In the genomic region with DNA sequence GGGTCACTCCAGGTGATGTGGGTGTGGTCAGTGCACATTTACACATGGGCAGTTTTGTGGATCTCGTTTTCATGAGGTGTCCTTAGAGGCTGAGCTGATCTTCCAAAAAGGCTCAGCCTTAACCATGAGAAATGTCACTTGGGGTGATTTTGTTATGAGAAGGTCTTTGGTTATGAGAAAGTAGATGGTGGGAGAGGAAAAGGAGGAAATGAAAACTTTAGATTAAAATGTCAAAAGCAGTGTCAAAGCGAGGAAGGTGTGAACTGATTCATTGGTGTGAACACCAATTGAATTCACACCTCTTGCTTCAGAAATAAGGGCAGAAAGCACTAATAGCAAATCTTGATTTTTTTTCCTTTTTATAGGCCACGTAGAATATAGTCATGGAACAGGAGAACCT, we compare ENCODE assay signal across 21 cellular contexts.
DNase-seq lines count a peak whose midpoint lies in the region; ATAC-seq, FAIRE-seq and TF ChIP-seq lines count a peak whose summit lies in the region.
"Had no signal": no experiment of that assay in that cellular context is flagged by ENCODE, and none has a peak within 500 bp of the region (broad histone marks: within the 10 kb centered on the region; RNA-seq: fewer than 3 reads in every experiment).

No MANE protein-coding gene starts in this region.

- no peak overlapping the region for H3K4me3 Mint-ChIP-seq in activated naive CD8-positive, alpha-beta T cell treated with anti-CD3 and anti-CD28 coated beads, Interleukin-2, amount 50 U/mL, for 24 hours
- H3K4me3 Mint-ChIP-seq in activated naive CD8-positive, alpha-beta T cell treated with anti-CD3 and anti-CD28 coated beads for 36 hours = no peak overlapping the region
- H3K4me3 Mint-ChIP-seq in stimulated activated memory B cell treated with anti-CD40 and anti-IgM and Interleukin-4, amounts not matched to agents 10 μg/mL and 1 μg/mL and 100 μg/mL, for 72 hours = no peak overlapping the region
- H3K4me3 Mint-ChIP-seq in mesothelial cell of epicardium = no peak overlapping the region
- H3K4me3 Mint-ChIP-seq: B cell; CD8-positive, alpha-beta T cell had no signal

- H3K27me3 Mint-ChIP-seq in activated naive CD8-positive, alpha-beta T cell treated with anti-CD3 and anti-CD28 coated beads, Interleukin-2, amount 50 U/mL, for 24 hours = no peaks in the 10 kb centered on the region
- no peaks in the 10 kb centered on the region for H3K27me3 Mint-ChIP-seq in activated naive CD8-positive, alpha-beta T cell treated with anti-CD3 and anti-CD28 coated beads for 36 hours
- peaks cover 23% of the 10 kb centered on the region for H3K27me3 Mint-ChIP-seq in stimulated activated memory B cell treated with anti-CD40 and anti-IgM and Interleukin-4, amounts not matched to agents 10 μg/mL and 1 μg/mL and 100 μg/mL, for 72 hours
- no peaks in the 10 kb centered on the region for H3K27me3 Mint-ChIP-seq in mesothelial cell of epicardium (ENCODE audit: low read depth)

- no peaks in the 10 kb centered on the region for H3K9me2 ChIP-seq in hepatocyte (replicated peaks; ENCODE audit: insufficient read depth)

- POLR2A ChIA-PET in GM12878 (lab: Charles Lee) = no interaction called here

- H2AFZ ChIP-seq in GM12878 (ENCODE audit: control insufficient read depth, low read depth, low read length) (no peak overlapping the region), hepatocyte (no peak overlapping the region)

- SMC1A ChIA-PET in GM12878 (lab: Charles Lee; ENCODE audit: uncharacterized antibody, unreplicated experiment) = interaction anchor here (1.3 to 1.4 kb wide), 2 partner anchors 25 to 392 kb away, joined by 3 to 4 read pairs; no protein-coding TSS in a partner anchor

- H3K9me3 ChIP-seq in GM12878 (replicated peaks; ENCODE audit: control insufficient read depth, insufficient read depth, low read length) (no peaks in the 10 kb centered on the region), hepatocyte (ENCODE audit: low read depth) (no peaks in the 10 kb centered on the region)
- H3K9me3 ChIP-seq: BLaER1, Caco-2, HAP-1 had no signal

- no peak for FAIRE-seq in GM12878 (lab: Jason Lieb, UNC)
- FAIRE-seq: A204.1, G401.6, H54 had no signal

- no peak overlapping the region for H3K9ac ChIP-seq in GM12878 (ENCODE audit: control insufficient read depth, insufficient read depth, low read length)
- H3K9ac ChIP-seq: BLaER1 had no signal

- H3K36me3 ChIP-seq in GM12878 (ENCODE audit: control insufficient read depth in 2 of 2, insufficient read depth in 2 of 2, low read length in 1 of 2) (no peaks in the 10 kb centered on the region), hepatocyte (replicated peaks; ENCODE audit: insufficient read depth, low read depth) (no peaks in the 10 kb centered on the region)
- H3K36me3 ChIP-seq: BLaER1, HAP-1 had no signal

- in situ Hi-C loops in GM12878 (cut with MboI) = no loop called here

- H4K20me1 ChIP-seq in GM12878 (ENCODE audit: control insufficient read depth, insufficient read depth) (no peaks in the 10 kb centered on the region), hepatocyte (ENCODE audit: insufficient read depth, poor library complexity, severe bottlenecking) (no peaks in the 10 kb centered on the region)
- H4K20me1 ChIP-seq: BLaER1 had no signal

- H3K4me2 ChIP-seq in GM12878 (ENCODE audit: control insufficient read depth, insufficient read depth) (no peak overlapping the region), hepatocyte (no peak overlapping the region)
- H3K4me2 ChIP-seq: BLaER1 had no signal

- TF ChIP-seq RAD21 in GM12878 (IDR thresholded peaks at IDR 0.05; ENCODE audit: insufficient read depth, low read depth, low read length) = no peak

- no peak; a peak in 1 of 4 replicates for TF ChIP-seq EP300 in GM12878 (IDR thresholded peaks at IDR 0.05; ENCODE audit: borderline replicate concordance in 1 of 2, control insufficient read depth in 1 of 2, low read depth in 2 of 2, low read length in 2 of 2)

- no peaks in the 10 kb centered on the region for H3K79me2 ChIP-seq in GM12878 (ENCODE audit: control insufficient read depth, insufficient read depth, low read length)
- no peaks in the 10 kb centered on the region for H3K79me2 ChIP-seq in hepatocyte

- peak; percentile 28 for ATAC-seq in activated naive CD8-positive, alpha-beta T cell treated with anti-CD3 and anti-CD28 coated beads, Interleukin-2, amount 50 U/mL, for 24 hours
- peak; percentile 33 for ATAC-seq in GM12878
- ATAC-seq in stimulated activated memory B cell treated with anti-CD40 and anti-IgM and Interleukin-4, amounts not matched to agents 10 μg/mL and 1 μg/mL and 100 μg/mL, for 72 hours = peak; percentile 61
- ATAC-seq: CD8-positive, alpha-beta T cell had no signal

- H3K4me1 Mint-ChIP-seq in activated naive CD8-positive, alpha-beta T cell treated with anti-CD3 and anti-CD28 coated beads, Interleukin-2, amount 50 U/mL, for 24 hours = peaks cover 3% of the 10 kb centered on the region
- no peaks in the 10 kb centered on the region for H3K4me1 Mint-ChIP-seq in activated naive CD8-positive, alpha-beta T cell treated with anti-CD3 and anti-CD28 coated beads for 36 hours
- peaks cover 6% of the 10 kb centered on the region for H3K4me1 Mint-ChIP-seq in stimulated activated memory B cell treated with anti-CD40 and anti-IgM and Interleukin-4, amounts not matched to agents 10 μg/mL and 1 μg/mL and 100 μg/mL, for 72 hours
- peaks cover 6% of the 10 kb centered on the region for H3K4me1 Mint-ChIP-seq in mesothelial cell of epicardium
- H3K4me1 Mint-ChIP-seq: B cell; CD4-positive, CD25-positive, alpha-beta regulatory T cell had no signal

- no peaks in the 10 kb centered on the region for H3K36me3 Mint-ChIP-seq in activated naive CD8-positive, alpha-beta T cell treated with anti-CD3 and anti-CD28 coated beads, Interleukin-2, amount 50 U/mL, for 24 hours (ENCODE audit: low read depth)
- H3K36me3 Mint-ChIP-seq in activated naive CD8-positive, alpha-beta T cell treated with anti-CD3 and anti-CD28 coated beads for 36 hours = no peaks in the 10 kb centered on the region
- H3K36me3 Mint-ChIP-seq in stimulated activated memory B cell treated with anti-CD40 and anti-IgM and Interleukin-4, amounts not matched to agents 10 μg/mL and 1 μg/mL and 100 μg/mL, for 72 hours = no peaks in the 10 kb centered on the region
- H3K36me3 Mint-ChIP-seq in mesothelial cell of epicardium = peaks cover 36% of the 10 kb centered on the region
- H3K36me3 Mint-ChIP-seq: CD4-positive, CD25-positive, alpha-beta regulatory T cell; CD8-positive, alpha-beta T cell had no signal

- intact Hi-C loops in GM12878 (cut with micrococcal nuclease; ENCODE audit: unreplicated experiment) = loop anchor here (10.0 kb wide), 1 partner anchor 413 kb away; no protein-coding TSS in a partner anchor

- TF ChIP-seq POLR2A in GM12878 (IDR thresholded peaks at IDR 0.05; ENCODE audit: low read depth, low read length) = no peak

- no TSS peak for BruUV-seq in GM12878 (replicated peaks; lab: Mats Ljungman, UMichigan)

- RAD21 ChIA-PET in GM12878 (lab: Charles Lee; ENCODE audit: unreplicated experiment) = interaction anchor here (1.3 to 1.7 kb wide), 2 partner anchors 116 to 392 kb away, joined by 3 to 4 read pairs; no protein-coding TSS in a partner anchor

- H3K27me3 ChIP-seq in GM12878 (replicated peaks in 1 of 2; ENCODE audit: control insufficient read depth in 2 of 2, insufficient read depth in 2 of 2, low read length in 1 of 2) = no peaks in the 10 kb centered on the region
- H3K27me3 ChIP-seq in hepatocyte = no peaks in the 10 kb centered on the region
- H3K27me3 ChIP-seq: BLaER1 had no signal

- DNase-seq in activated naive CD8-positive, alpha-beta T cell treated with anti-CD3 and anti-CD28 coated beads, Interleukin-2, amount 50 U/mL, for 24 hours = no peak
- DNase-seq in activated naive CD8-positive, alpha-beta T cell treated with anti-CD3 and anti-CD28 coated beads for 36 hours = no peak
- DNase-seq in GM12878 (ENCODE audit: low read depth, low spot score) (no peak), mesothelial cell of epicardium (ENCODE audit: low spot score in 2 of 2, unreplicated experiment in 2 of 2) (no peak), hepatocyte (ENCODE audit: low spot score) (no peak), T-helper 9 cell (no peak)
- DNase-seq: Caco-2; CD4-positive, CD25-positive, alpha-beta regulatory T cell; CD8-positive, alpha-beta T cell; DMS153; DND-41; GOT3 had no signal

- 11% methylated on average over 3 of the region's 3 CpGs for WGBS in GM12878 (ENCODE audit: insufficient coverage, insufficient replicate concordance, low lambda C conversion rate, missing lambda C conversion rate)
- 63% methylated on average over 3 of the region's 3 CpGs for WGBS in hepatocyte (ENCODE audit: low lambda C conversion rate, missing lambda C conversion rate)

- H3K27ac ChIP-seq in GM12878 (ENCODE audit: control insufficient read depth, insufficient read depth) (no peak overlapping the region), hepatocyte (no peak overlapping the region)
- H3K27ac ChIP-seq: 22Rv1, BLaER1, C4-2B had no signal

- CTCF ChIA-PET in GM12878 (lab: Yijun Ruan, JAX) = no interaction called here

- no peak overlapping the region for H3K4me3 ChIP-seq in GM12878
- no peak overlapping the region for H3K4me3 ChIP-seq in hepatocyte
- H3K4me3 ChIP-seq: BLaER1, HAP-1 had no signal

- H3K27ac Mint-ChIP-seq in activated naive CD8-positive, alpha-beta T cell treated with anti-CD3 and anti-CD28 coated beads, Interleukin-2, amount 50 U/mL, for 24 hours = no peak overlapping the region
- H3K27ac Mint-ChIP-seq in activated naive CD8-positive, alpha-beta T cell treated with anti-CD3 and anti-CD28 coated beads for 36 hours = no peak overlapping the region
- no peak overlapping the region for H3K27ac Mint-ChIP-seq in stimulated activated memory B cell treated with anti-CD40 and anti-IgM and Interleukin-4, amounts not matched to agents 10 μg/mL and 1 μg/mL and 100 μg/mL, for 72 hours
- H3K27ac Mint-ChIP-seq in mesothelial cell of epicardium = no peak overlapping the region
- H3K27ac Mint-ChIP-seq: B cell; CD4-positive, CD25-positive, alpha-beta regulatory T cell; CD8-positive, alpha-beta T cell had no signal

- H3K9me3 Mint-ChIP-seq in activated naive CD8-positive, alpha-beta T cell treated with anti-CD3 and anti-CD28 coated beads, Interleukin-2, amount 50 U/mL, for 24 hours = no peaks in the 10 kb centered on the region
- H3K9me3 Mint-ChIP-seq in activated naive CD8-positive, alpha-beta T cell treated with anti-CD3 and anti-CD28 coated beads for 36 hours = no peaks in the 10 kb centered on the region
- H3K9me3 Mint-ChIP-seq in stimulated activated memory B cell treated with anti-CD40 and anti-IgM and Interleukin-4, amounts not matched to agents 10 μg/mL and 1 μg/mL and 100 μg/mL, for 72 hours = peaks cover 3% of the 10 kb centered on the region
- H3K9me3 Mint-ChIP-seq in mesothelial cell of epicardium = no peaks in the 10 kb centered on the region
- H3K9me3 Mint-ChIP-seq: CD8-positive, alpha-beta T cell had no signal

- H3K4me1 ChIP-seq in GM12878 (ENCODE audit: control insufficient read depth, insufficient read depth, low read length) = no peaks in the 10 kb centered on the region
- no peaks in the 10 kb centered on the region for H3K4me1 ChIP-seq in hepatocyte (ENCODE audit: insufficient read depth)
- H3K4me1 ChIP-seq: BLaER1, Caco-2, HAP-1 had no signal

- TF ChIP-seq CTCF in GM12878 (IDR thresholded peaks at IDR 0.05 in 2 of 3, conservative IDR thresholded peaks at IDR 0.05 in 1 of 3; ENCODE audit: control insufficient read depth in 2 of 3, extremely low read depth in 1 of 3, insufficient read depth in 1 of 3, low read depth in 3 of 3, low read length in 3 of 3) (no peak), mesothelial cell of epicardium (IDR thresholded peaks at IDR 0.05; ENCODE audit: unreplicated experiment) (no peak), hepatocyte (IDR thresholded peaks at IDR 0.05; ENCODE audit: poor library complexity) (no peak)
